8 cellular contexts compared by ENCODE assay signal in genomic region chr4:26859762-26860156, GRCh38. TPM values are rescaled to one million over a fixed set of nuclear protein-coding genes. Genes with fewer than 3 reads are reported as not detected.
DNase-seq lines count a peak whose midpoint lies in the region; ATAC-seq and TF ChIP-seq lines count a peak whose summit lies in the region.

No MANE protein-coding gene starts in this region.

- H3K23me2 ChIP-seq in H9 (ENCODE audit: insufficient read length, low read depth, low read length, poor library complexity, severe bottlenecking), result peaks cover 19% of the 10 kb centered on the region

- no peaks in the 10 kb centered on the region for H4K20me1 ChIP-seq in H9 (ENCODE audit: control insufficient read depth, insufficient read depth, insufficient read length)

- H2BK20ac ChIP-seq in H9 (ENCODE audit: low read depth, low read length, poor library complexity, severe bottlenecking), result no peak overlapping the region

- H3K9me3 Mint-ChIP-seq in H9, result no peaks in the 10 kb centered on the region; a peak in 1 of 5 replicates

- H2BK5ac ChIP-seq in H9 (ENCODE audit: insufficient read length, low read length), result no peak overlapping the region

- H3K36me3 ChIP-seq in RWPE2 (ENCODE audit: low read depth) (no peaks in the 10 kb centered on the region), skeletal muscle tissue (ENCODE audit: control insufficient read depth in 3 of 3, insufficient read depth in 3 of 3, low read length in 3 of 3) (no peaks in the 10 kb centered on the region)

- no peak for DNase-seq in H9
- no peak for DNase-seq in RWPE2 (ENCODE audit: low spot score)
- no peak for DNase-seq in fibroblast of the aortic adventitia (ENCODE audit: low read depth)
- no peak for DNase-seq in NK-92 (lab: John Stamatoyannopoulos, UW; ENCODE audit: unreplicated experiment)
- DNase-seq in dedifferentiated amniotic fluid mesenchymal stem cell (ENCODE audit: extremely low spot score), result no peak
- DNase-seq in activated gamma-delta T cell (lab: John Stamatoyannopoulos, UW), result no peak

- H3K27ac ChIP-seq in H9 (ENCODE audit: insufficient read length, low read depth, low read length) (peak overlapping the region; percentile 21), RWPE2 (ENCODE audit: poor library complexity, severe bottlenecking) (peak overlapping the region; percentile 80), skeletal muscle tissue (ENCODE audit: low read depth, low read length) (peak overlapping the region; percentile 79)

- H3K79me1 ChIP-seq in H9 (ENCODE audit: insufficient read depth, low read depth, low read length, poor library complexity, severe bottlenecking), result no peaks in the 10 kb centered on the region

- no peak overlapping the region for H2AFZ ChIP-seq in H9 (ENCODE audit: low read length)

- H3K56ac ChIP-seq in H9 (ENCODE audit: insufficient read length, low read depth, low read length), result no peak overlapping the region

- H3K4ac ChIP-seq in H9 (ENCODE audit: low read depth, low read length), result no peak overlapping the region

- ATAC-seq in RWPE2 (ENCODE audit: low read depth), result no peak
- ATAC-seq in HG03457 (IDR thresholded peaks at IDR 0.05; ENCODE audit: unreplicated experiment), result no peak

- no peak overlapping the region for H3K23ac ChIP-seq in H9 (ENCODE audit: insufficient read length, low read depth, low read length)

- H3K27me3 Mint-ChIP-seq in H9 (ENCODE audit: low read depth), result peaks cover 3% of the 10 kb centered on the region; the same call in 1 of the 2 replicates

- peak overlapping the region; percentile 85 for H3K4me2 ChIP-seq in H9 (ENCODE audit: insufficient read depth, insufficient read length, low read length)

- H3K27ac Mint-ChIP-seq in H9, result peak overlapping the region; percentile 56 to 97 (median 96)

- peak overlapping the region; percentile 83 to 84 for H3K4me3 Mint-ChIP-seq in H9

- H3K9ac ChIP-seq in H9 (ENCODE audit: extremely low read depth, insufficient read length, low read length) (peak overlapping the region; percentile 57), skeletal muscle tissue (ENCODE audit: low read depth in 1 of 3, low read length in 3 of 3) (peak overlapping the region; percentile 73 to 94 (median 84))

- H4K91ac ChIP-seq in H9 (ENCODE audit: insufficient read length, low read depth, low read length), result no peak overlapping the region

- H3K4me1 Mint-ChIP-seq in H9, result peaks cover 48 to 55% of the 10 kb centered on the region in 2 experiments

- no peaks in the 10 kb centered on the region; a peak in 1 of 7 replicates for H3K36me3 Mint-ChIP-seq in H9 (ENCODE audit: insufficient read depth in 1 of 3, low read depth in 3 of 3)

- WGBS in H9 (ENCODE audit: extremely low coverage, insufficient read length, low lambda C conversion rate), result no CpG with 5 or more reads among the region's 5 CpGs

- peak overlapping the region; percentile 73 for H3K4me3 ChIP-seq in RWPE2 (ENCODE audit: severe bottlenecking)
- peak overlapping the region; percentile 85 for H3K4me3 ChIP-seq in fibroblast of the aortic adventitia (ENCODE audit: low read depth, low read length)
- peak overlapping the region; percentile 84 to 93 (median 89) for H3K4me3 ChIP-seq in skeletal muscle tissue (ENCODE audit: low read length in 3 of 3)

- no peak overlapping the region for H2AK5ac ChIP-seq in H9 (ENCODE audit: insufficient read length, low read length)

- H2BK120ac ChIP-seq in H9 (ENCODE audit: low read depth, low read length, poor library complexity, severe bottlenecking), result no peak overlapping the region

- no peak overlapping the region for H3T11ph ChIP-seq in H9 (ENCODE audit: low read length)

- H4K8ac ChIP-seq in H9 (replicated peaks; ENCODE audit: insufficient read length, low read depth, low read length), result no peak overlapping the region

- H3K14ac ChIP-seq in H9 (ENCODE audit: insufficient read depth, low read length), result no peak overlapping the region

- no peak overlapping the region for H2BK15ac ChIP-seq in H9 (ENCODE audit: low read depth, low read length)

- no peaks in the 10 kb centered on the region for H3K79me2 ChIP-seq in H9 (ENCODE audit: insufficient read depth, low read length)

- H3K18ac ChIP-seq in H9 (ENCODE audit: insufficient read length, low read depth, low read length), result no peak overlapping the region

- no peaks in the 10 kb centered on the region for H3K9me3 ChIP-seq in H9 (ENCODE audit: control insufficient read depth, low read depth, low read length)
- H3K9me3 ChIP-seq in RWPE2 (ENCODE audit: severe bottlenecking), result no peaks in the 10 kb centered on the region
- no peaks in the 10 kb centered on the region for H3K9me3 ChIP-seq in skeletal muscle tissue (ENCODE audit: control insufficient read depth in 3 of 3, low read length in 3 of 3)

- H3K4me1 ChIP-seq in H9 (ENCODE audit: insufficient read depth, low read length), result no peaks in the 10 kb centered on the region; the same call in 1 of the 2 replicates
- H3K4me1 ChIP-seq in RWPE2 (ENCODE audit: insufficient read depth, poor library complexity, severe bottlenecking), result peaks cover 21% of the 10 kb centered on the region
- H3K4me1 ChIP-seq in skeletal muscle tissue (ENCODE audit: control insufficient read depth in 3 of 3, insufficient read depth in 3 of 3, low read length in 3 of 3), result peaks cover 24 to 47% (median 28%) of the 10 kb centered on the region in 3 donors

- H2BK12ac ChIP-seq in H9 (ENCODE audit: insufficient read length, low read depth, low read length), result no peak overlapping the region

- H4K5ac ChIP-seq in H9 (ENCODE audit: insufficient read length, low read depth, low read length), result no peak overlapping the region

- H3K27me3 ChIP-seq in H9 (ENCODE audit: insufficient read depth, low read length) (no peaks in the 10 kb centered on the region), RWPE2 (ENCODE audit: insufficient read depth, poor library complexity, severe bottlenecking) (no peaks in the 10 kb centered on the region), skeletal muscle tissue (ENCODE audit: control insufficient read depth in 3 of 3, insufficient read depth in 3 of 3, low read length in 3 of 3) (no peaks in the 10 kb centered on the region)

- TF ChIP-seq CTCF in H9 (conservative IDR thresholded peaks at IDR 0.05) (no peak), RWPE2 (IDR thresholded peaks at IDR 0.05; ENCODE audit: poor library complexity, severe bottlenecking) (no peak), fibroblast of the aortic adventitia (IDR thresholded peaks at IDR 0.05; ENCODE audit: insufficient read depth, low read length) (no peak)

RNA-seq across cellular contexts. Expression of gene STIM2, which starts 0.9 kb away (rescaled TPM):
- total RNA-seq in H9 (2021) (25.8 and 26.2 TPM in 2 replicates), fibroblast of the aortic adventitia (ENCODE audit: low replicate concordance) (19.8 and 31.2 TPM in 2 replicates), skeletal muscle tissue (16.2 TPM)

Comparison
In these comparisons a context has a peak if more than half of its experiments do, and no peak if none do; other contexts are left out.
1. H3K27ac ChIP-seq: peak in every context shown above with its lines; median percentile 80 in RWPE2; 79 in skeletal muscle tissue; 21 in H9.